15 cellular contexts compared by ENCODE assay signal in genomic region chr22:45783690-45784089, GRCh38.
DNase-seq lines count a peak whose midpoint lies in the region; ATAC-seq and TF ChIP-seq lines count a peak whose summit lies in the region.
"Had no signal": no experiment of that assay in that cellular context is flagged by ENCODE, and none has a peak within 500 bp of the region (broad histone marks: within the 10 kb centered on the region; RNA-seq: fewer than 3 reads in every experiment).

No MANE protein-coding gene starts in this region.

- H3K4me1 Mint-ChIP-seq in stimulated activated naive B cell treated with anti-CD40 and anti-IgM and Interleukin-4, amounts not matched to agents 10 μg/mL and 1 μg/mL and 100 μg/mL, for 72 hours = peaks cover 11 to 24% of the 10 kb centered on the region in 2 donors

- H3K9me3 ChIP-seq in cardiac muscle cell (ENCODE audit: low read depth) (no peaks in the 10 kb centered on the region), OCI-LY7 (ENCODE audit: low read length) (no peaks in the 10 kb centered on the region)
- H3K9me3 ChIP-seq: Peyer's patch had no signal

- DNase-seq in cardiac muscle cell (ENCODE audit: low read depth in 1 of 2, low spot score in 1 of 2) (no peak), Right ventricle myocardium inferior (ENCODE audit: missing footprints) (no peak), OCI-LY7 (ENCODE audit: low spot score) (no peak), left lobe of liver (ENCODE audit: low spot score) (no peak), MV-4-11 (lab: John Stamatoyannopoulos, UW) (no peak)
- DNase-seq in stimulated activated naive B cell treated with anti-CD40 and anti-IgM and Interleukin-4, amounts not matched to agents 10 μg/mL and 1 μg/mL and 100 μg/mL, for 72 hours = no peak
- DNase-seq: 8988T, DMS153, H7, NCI-H1694, Peyer's patch, SW 1271 had no signal

- no peaks in the 10 kb centered on the region for H3K27me3 Mint-ChIP-seq in stimulated activated naive B cell treated with anti-CD40 and anti-IgM and Interleukin-4, amounts not matched to agents 10 μg/mL and 1 μg/mL and 100 μg/mL, for 72 hours

- intact Hi-C loops in Right ventricle myocardium inferior (cut with DNase I) = no loop called here
- intact Hi-C loops in OCI-LY7 (cut with micrococcal nuclease; ENCODE audit: unreplicated experiment) = no loop called here

- H3K27ac Mint-ChIP-seq in stimulated activated naive B cell treated with anti-CD40 and anti-IgM and Interleukin-4, amounts not matched to agents 10 μg/mL and 1 μg/mL and 100 μg/mL, for 72 hours = peak overlapping the region; percentile 0

- H3K27me3 ChIP-seq in cardiac muscle cell = no peaks in the 10 kb centered on the region
- H3K27me3 ChIP-seq: BLaER1 treated with 17β-estradiol and CSF1 and Interleukin-3, amounts not matched to agents 10 nM and 100 nM; Peyer's patch had no signal

- no peaks in the 10 kb centered on the region for H3K36me3 ChIP-seq in cardiac muscle cell
- H3K36me3 ChIP-seq in OCI-LY7 (ENCODE audit: insufficient read depth, low read length) = peaks cover 12% of the 10 kb centered on the region; the same call in 1 of the 2 replicates
- H3K36me3 ChIP-seq: Peyer's patch had no signal

- H2AFZ ChIP-seq in OCI-LY7 (ENCODE audit: low read length) = no peak overlapping the region; the same call in 1 of the 2 replicates

- H3K79me2 ChIP-seq in OCI-LY7 (ENCODE audit: insufficient read depth, low read depth, low read length) = peaks cover 11% of the 10 kb centered on the region; the same call in 1 of the 2 replicates

- BruUV-seq in OCI-LY7 (replicated peaks; lab: Mats Ljungman, UMichigan) = no TSS peak

- POLR2A ChIA-PET in OCI-LY7 (lab: Charles Lee) = interaction anchor here (0.9 kb wide), 1 partner anchor 32 kb away, joined by 3 read pairs; no protein-coding TSS in a partner anchor

- ATAC-seq in Right ventricle myocardium inferior = no peak
- peak; percentile 41 for ATAC-seq in left lobe of liver
- ATAC-seq in stimulated activated naive B cell treated with anti-CD40 and anti-IgM and Interleukin-4, amounts not matched to agents 10 μg/mL and 1 μg/mL and 100 μg/mL, for 72 hours (replicated peaks) = no peak
- ATAC-seq in HG02981 (IDR thresholded peaks at IDR 0.05; ENCODE audit: unreplicated experiment) = no peak
- no peak for ATAC-seq in HG02973 (IDR thresholded peaks at IDR 0.05; ENCODE audit: unreplicated experiment)

- no peak overlapping the region for H3K4me3 ChIP-seq in cardiac muscle cell
- H3K4me3 ChIP-seq in OCI-LY7 (ENCODE audit: low read depth, low read length, poor library complexity, severe bottlenecking) = no peak overlapping the region
- H3K4me3 ChIP-seq: BLaER1 treated with 17β-estradiol and CSF1 and Interleukin-3, amounts not matched to agents 10 nM and 100 nM; Peyer's patch had no signal

- H3K36me3 Mint-ChIP-seq in stimulated activated naive B cell treated with anti-CD40 and anti-IgM and Interleukin-4, amounts not matched to agents 10 μg/mL and 1 μg/mL and 100 μg/mL, for 72 hours = peaks cover 26 to 37% of the 10 kb centered on the region in 2 donors

- H3K4me3 Mint-ChIP-seq in stimulated activated naive B cell treated with anti-CD40 and anti-IgM and Interleukin-4, amounts not matched to agents 10 μg/mL and 1 μg/mL and 100 μg/mL, for 72 hours = no peak overlapping the region

- TF ChIP-seq CTCF in cardiac muscle cell (IDR thresholded peaks at IDR 0.05; ENCODE audit: low read depth, low read length) = no peak
- no peak for TF ChIP-seq CTCF in OCI-LY7 (conservative IDR thresholded peaks at IDR 0.05; ENCODE audit: low read length)

- no peaks in the 10 kb centered on the region for H3K9me2 ChIP-seq in OCI-LY7 (ENCODE audit: insufficient read depth, low read length)

- peak overlapping the region; percentile 60 for H3K4me2 ChIP-seq in OCI-LY7 (ENCODE audit: low read length)

- H3K27ac ChIP-seq in cardiac muscle cell (peak overlapping the region; percentile 48), OCI-LY7 (ENCODE audit: low read depth, low read length, poor library complexity, severe bottlenecking) (peak overlapping the region; percentile 29)
- H3K27ac ChIP-seq: BLaER1 treated with 17β-estradiol and CSF1 and Interleukin-3, amounts not matched to agents 10 nM and 100 nM; Peyer's patch had no signal

- CTCF ChIA-PET in OCI-LY7 (lab: Charles Lee; ENCODE audit: unreplicated experiment) = no interaction called here

- peaks cover 14% of the 10 kb centered on the region for H3K4me1 ChIP-seq in cardiac muscle cell (ENCODE audit: low read depth)
- H3K4me1 ChIP-seq in OCI-LY7 (ENCODE audit: insufficient read depth, low read length, poor library complexity, severe bottlenecking) = peaks cover 42% of the 10 kb centered on the region
- H3K4me1 ChIP-seq: Peyer's patch had no signal

- no peaks in the 10 kb centered on the region for H4K20me1 ChIP-seq in OCI-LY7 (ENCODE audit: insufficient read depth, low read length)

- no peaks in the 10 kb centered on the region for H3K9me3 Mint-ChIP-seq in stimulated activated naive B cell treated with anti-CD40 and anti-IgM and Interleukin-4, amounts not matched to agents 10 μg/mL and 1 μg/mL and 100 μg/mL, for 72 hours
